Comparison of ENCODE assay signal across 8 cellular contexts in the genomic region with DNA sequence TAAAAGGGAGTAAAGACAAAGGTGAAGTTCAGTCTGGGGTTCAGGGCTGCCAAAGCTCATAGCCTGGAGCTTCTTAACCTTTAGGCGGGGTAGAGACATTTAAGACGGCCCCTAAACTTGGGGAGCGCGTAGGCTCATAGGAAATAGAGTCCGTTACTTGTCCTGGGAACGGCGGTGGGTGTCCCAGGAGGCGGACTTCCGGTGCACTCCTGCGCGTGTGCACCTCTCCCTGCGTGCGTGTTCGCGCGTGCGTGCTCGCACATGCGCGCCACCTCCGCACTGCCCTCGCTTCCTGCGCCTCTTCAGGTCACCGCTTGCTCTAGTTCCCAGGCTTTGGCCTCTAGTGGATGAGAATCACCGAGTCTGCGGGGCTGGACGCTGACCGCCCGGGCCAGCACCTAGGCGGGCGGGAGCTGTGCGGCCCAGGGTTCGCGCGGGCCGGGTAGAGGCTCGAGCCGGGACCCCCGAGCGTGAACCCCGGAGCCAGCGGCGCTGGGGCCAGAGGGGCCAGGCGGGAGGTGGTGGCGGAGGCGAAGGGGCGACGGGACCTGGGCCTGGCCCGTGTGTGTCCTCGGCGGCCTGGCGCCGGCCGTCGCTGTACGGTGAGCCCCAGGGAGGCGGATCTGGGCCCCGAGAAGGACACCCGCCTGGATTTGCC. TPM values are rescaled to one million over a fixed set of nuclear protein-coding genes. Genes with fewer than 3 reads are reported as not detected.
DNase-seq lines count a peak whose midpoint lies in the region; ATAC-seq, FAIRE-seq and TF ChIP-seq lines count a peak whose summit lies in the region.
"Not testable (repeated sequence)": the region's sequence is repeated elsewhere in the genome, so short reads cannot be mapped to it uniquely, and the experiment has no call there.

No MANE protein-coding gene starts in this region.

- peak; percentile 99 for ATAC-seq in HG02840 (IDR thresholded peaks at IDR 0.05; ENCODE audit: low FRiP score, unreplicated experiment)
- ATAC-seq in T-cell (replicated peaks in 1 of 4), result peak; percentile 99
- ATAC-seq in left cardiac atrium, result peak; percentile 100

- H3K27ac ChIP-seq in transverse colon, result peak overlapping the region; percentile 95 to 97 (median 96)

- peak overlapping the region; percentile 77 to 84 for H3K27ac Mint-ChIP-seq in T-cell

- WGBS in transverse colon (ENCODE audit: low coverage in 1 of 2), 2 donors, result 0% methylated on average over 39 of the region's 59 CpGs; no CpG with 5 or more reads in 1 of the 2 donors

- peak overlapping the region; percentile 73 to 93 (median 77) for H3K4me3 ChIP-seq in transverse colon

- peak overlapping the region; percentile 93 to 96 (median 94) for H3K4me3 Mint-ChIP-seq in T-cell

- H3K9me3 ChIP-seq in transverse colon, result not testable (repeated sequence)

- peaks cover 20 to 32% (median 29%) of the 10 kb centered on the region in 3 donors for H3K4me1 Mint-ChIP-seq in T-cell

- POLR2A ChIA-PET in T-cell (lab: Charles Lee), result not testable (repeated sequence)

- not testable (repeated sequence) for H3K27me3 ChIP-seq in transverse colon

- TF ChIP-seq CTCF in transverse colon (IDR thresholded peaks at IDR 0.05), result peak in 1 of 5 experiments; percentile 26

- not testable (repeated sequence) for H3K27me3 Mint-ChIP-seq in T-cell

- TF ChIP-seq POLR2A in GM12892 (IDR thresholded peaks at IDR 0.05; ENCODE audit: low read depth, low read length) (peak; percentile 50), transverse colon (IDR thresholded peaks at IDR 0.05) (peak; percentile 67)

- H3K36me3 ChIP-seq in transverse colon, result not testable (repeated sequence)

- in situ Hi-C loops in transverse colon (cut with MboI; ENCODE audit: low pct_ligation_motif_present in 1 of 4, low pct_unique_long_range_greater_than_20kb in 1 of 4, low sequenced_read_pairs in 3 of 4), result not testable (repeated sequence)

- not testable (repeated sequence) for FAIRE-seq in GM12892 (lab: Jason Lieb, UNC)

- not testable (repeated sequence) for H3K36me3 Mint-ChIP-seq in T-cell

- intact Hi-C loops in left cardiac atrium (cut with DNase I); transverse colon (cut with DNase I; ENCODE audit: low total_unique reads): not testable (repeated sequence)

- peak; percentile 37 for DNase-seq in GM12892 (ENCODE audit: insufficient read length)
- peak; percentile 55 for DNase-seq in NCI-H1436 (lab: John Stamatoyannopoulos, UW)
- peak; percentile 47 to 81 (median 60) for DNase-seq in T-cell
- peak; percentile 80 for DNase-seq in amniotic epithelial cell (ENCODE audit: low read depth)
- peak; percentile 91 for DNase-seq in left cardiac atrium
- DNase-seq in pons (ENCODE audit: low spot score), result peak; percentile 85
- peak; percentile 88 for DNase-seq in transverse colon

- TF ChIP-seq EP300 in transverse colon (IDR thresholded peaks at IDR 0.05; ENCODE audit: low read depth), result not testable (repeated sequence)

- CTCF ChIA-PET in T-cell (lab: Charles Lee), result not testable (repeated sequence)

- H3K9me3 Mint-ChIP-seq in T-cell, result not testable (repeated sequence)

- not testable (repeated sequence) for H3K4me1 ChIP-seq in transverse colon

RNA-seq across cellular contexts. Expression of gene POM121, which starts 45.7 kb away (rescaled TPM):
- 17.2 TPM for polyA plus RNA-seq in GM12892 (2012; ENCODE audit: missing spikeins)
- total RNA-seq in T-cell, result 10 to 100 TPM; 58.4 to 68.6 (median 65.9) TPM
- 10 to 100 TPM; 21.5 to 30.7 TPM for total RNA-seq in left cardiac atrium
- 10 to 100 TPM; 17.1 to 49.0 (median 23.6) TPM for total RNA-seq in transverse colon

RNA-seq across cellular contexts. Expression of gene TYW1B, which starts 51.2 kb away (rescaled TPM):
- polyA plus RNA-seq in GM12892 (2012; ENCODE audit: missing spikeins), result 3.2 TPM
- total RNA-seq in T-cell, result 1 to 10 TPM; 3.7 to 7.3 (median 5.7) TPM
- total RNA-seq in left cardiac atrium, result 1 to 10 TPM; 1.4 to 2.8 TPM
- total RNA-seq in transverse colon, result 10 to 100 TPM in 1 of 4 donors, 1 to 10 TPM in 3; 3.7 to 12.1 (median 9.6) TPM

Comparison
In these comparisons a context has a peak if more than half of its experiments do, and no peak if none do; other contexts are left out.
1. Peak in every context shown above with its lines: DNase-seq, ATAC-seq, H3K4me3 ChIP-seq and H3K27ac ChIP-seq.
2. DNase-seq: peak in every context shown above with its lines; median percentile 91 in left cardiac atrium; 88 in transverse colon; 85 in pons; 80 in amniotic epithelial cell; 60 in T-cell; 55 in NCI-H1436; 37 in GM12892.